ENCODE assay signal across 18 cellular contexts in genomic region chr20:14955396-14955795, GRCh38.
DNase-seq lines count a peak whose midpoint lies in the region; ATAC-seq and TF ChIP-seq lines count a peak whose summit lies in the region.
"Had no signal": no experiment of that assay in that cellular context is flagged by ENCODE, and none has a peak within 500 bp of the region (broad histone marks: within the 10 kb centered on the region; RNA-seq: fewer than 3 reads in every experiment).

No MANE protein-coding gene starts in this region.

- peaks cover 8% of the 10 kb centered on the region for H3K9me3 Mint-ChIP-seq in activated CD4-positive, alpha-beta T cell treated with anti-CD3 and anti-CD28 coated beads, Interleukin-2, amount 10 ng/mL, durations not matched to agents 24 days and 14 days
- H3K9me3 Mint-ChIP-seq in activated CD8-positive, alpha-beta T cell treated with anti-CD3 and anti-CD28 coated beads for 36 hours = peaks cover 2% of the 10 kb centered on the region
- peaks cover 3% of the 10 kb centered on the region for H3K9me3 Mint-ChIP-seq in progenitor cell of endocrine pancreas (ENCODE audit: low read depth)

- peak; percentile 54 for DNase-seq in activated CD4-positive, alpha-beta T cell treated with anti-CD3 and anti-CD28 coated beads, Interleukin-2, amount 10 ng/mL, durations not matched to agents 24 days and 14 days
- no peak for DNase-seq in activated CD4-positive, alpha-beta T cell treated with anti-CD3 and anti-CD28 coated beads for 4 hours
- DNase-seq in NB4 (ENCODE audit: low read depth) (peak; percentile 1), progenitor cell of endocrine pancreas (ENCODE audit: low spot score, unreplicated experiment) (no peak), islet precursor cell (no peak)
- DNase-seq in activated CD8-positive, alpha-beta T cell treated with anti-CD3 and anti-CD28 coated beads for 36 hours = peak; percentile 19
- DNase-seq in central memory CD4-positive, alpha-beta T cell = no peak
- DNase-seq: activated naive CD4-positive, alpha-beta T cell treated with anti-CD3 and anti-CD28 coated beads, Interleukin-2, amount 10 ng/mL, durations not matched to agents 7 days and 5 days; COR-L47; H7; left ventricle myocardium superior; NCI-H2029 treated with DMSO at 0.1 percent for 48 hours; ovary; T-helper 9 cell had no signal

- no peaks in the 10 kb centered on the region for H3K4me1 Mint-ChIP-seq in activated CD4-positive, alpha-beta T cell treated with anti-CD3 and anti-CD28 coated beads, Interleukin-2, amount 10 ng/mL, durations not matched to agents 24 days and 14 days
- no peaks in the 10 kb centered on the region for H3K4me1 Mint-ChIP-seq in activated CD8-positive, alpha-beta T cell treated with anti-CD3 and anti-CD28 coated beads for 36 hours (ENCODE audit: low read depth)
- H3K4me1 Mint-ChIP-seq in progenitor cell of endocrine pancreas (ENCODE audit: low read depth) = peaks cover 17% of the 10 kb centered on the region
- H3K4me1 Mint-ChIP-seq: activated naive CD4-positive, alpha-beta T cell treated with anti-CD3 and anti-CD28 coated beads, Interleukin-2, amount 10 ng/mL, durations not matched to agents 7 days and 5 days had no signal

- CTCF ChIA-PET in activated CD8-positive, alpha-beta T cell treated with anti-CD3 and anti-CD28 coated beads for 36 hours (lab: Charles Lee) = no interaction called here

- H3K4me3 Mint-ChIP-seq in activated CD4-positive, alpha-beta T cell treated with anti-CD3 and anti-CD28 coated beads, Interleukin-2, amount 10 ng/mL, durations not matched to agents 24 days and 14 days = no peak overlapping the region
- no peak overlapping the region for H3K4me3 Mint-ChIP-seq in activated CD8-positive, alpha-beta T cell treated with anti-CD3 and anti-CD28 coated beads for 36 hours
- H3K4me3 Mint-ChIP-seq in progenitor cell of endocrine pancreas (ENCODE audit: low read depth) = no peak overlapping the region
- H3K4me3 Mint-ChIP-seq: activated naive CD4-positive, alpha-beta T cell treated with anti-CD3 and anti-CD28 coated beads, Interleukin-2, amount 10 ng/mL, durations not matched to agents 7 days and 5 days; brain had no signal

- TF ChIP-seq CTCF in NB4 (IDR thresholded peaks at IDR 0.05; ENCODE audit: low read depth, low read length) (no peak), progenitor cell of endocrine pancreas (IDR thresholded peaks at IDR 0.05; ENCODE audit: unreplicated experiment) (no peak)
- no peak for TF ChIP-seq CTCF in activated CD8-positive, alpha-beta T cell treated with anti-CD3 and anti-CD28 coated beads for 36 hours (IDR thresholded peaks at IDR 0.05)

- POLR2A ChIA-PET in activated CD8-positive, alpha-beta T cell treated with anti-CD3 and anti-CD28 coated beads for 36 hours (lab: Charles Lee) = no interaction called here

- no peaks in the 10 kb centered on the region for H3K27me3 Mint-ChIP-seq in activated CD4-positive, alpha-beta T cell treated with anti-CD3 and anti-CD28 coated beads, Interleukin-2, amount 10 ng/mL, durations not matched to agents 24 days and 14 days
- no peaks in the 10 kb centered on the region for H3K27me3 Mint-ChIP-seq in activated CD8-positive, alpha-beta T cell treated with anti-CD3 and anti-CD28 coated beads for 36 hours
- no peaks in the 10 kb centered on the region for H3K27me3 Mint-ChIP-seq in progenitor cell of endocrine pancreas
- H3K27me3 Mint-ChIP-seq: activated naive CD4-positive, alpha-beta T cell treated with anti-CD3 and anti-CD28 coated beads, Interleukin-2, amount 10 ng/mL, durations not matched to agents 7 days and 5 days; brain had no signal

- TF ChIP-seq POLR2A in NB4 (IDR thresholded peaks at IDR 0.05; ENCODE audit: extremely low read depth, insufficient read length) = no peak

- no peak overlapping the region for H3K27ac Mint-ChIP-seq in activated CD4-positive, alpha-beta T cell treated with anti-CD3 and anti-CD28 coated beads, Interleukin-2, amount 10 ng/mL, durations not matched to agents 24 days and 14 days
- no peak overlapping the region for H3K27ac Mint-ChIP-seq in activated CD8-positive, alpha-beta T cell treated with anti-CD3 and anti-CD28 coated beads for 36 hours
- H3K27ac Mint-ChIP-seq in progenitor cell of endocrine pancreas = peak overlapping the region; percentile 85
- H3K27ac Mint-ChIP-seq: activated naive CD4-positive, alpha-beta T cell treated with anti-CD3 and anti-CD28 coated beads, Interleukin-2, amount 10 ng/mL, durations not matched to agents 7 days and 5 days had no signal

- H3K4me3 ChIP-seq in NB4 (ENCODE audit: low read depth, low read length) = no peak overlapping the region
- H3K4me3 ChIP-seq: coronary artery, ovary, suprapubic skin had no signal

- intact Hi-C loops in activated CD4-positive, alpha-beta T cell treated with anti-CD3 and anti-CD28 coated beads, Interleukin-2, amount 10 ng/mL, durations not matched to agents 24 days and 14 days (cut with micrococcal nuclease) = loop anchor here (10.0 kb wide), 1 partner anchor 91 kb away; no protein-coding TSS in a partner anchor
- intact Hi-C loops in activated CD8-positive, alpha-beta T cell treated with anti-CD3 and anti-CD28 coated beads for 36 hours (cut with micrococcal nuclease) = no loop called here

- peak; percentile 17 for ATAC-seq in activated CD8-positive, alpha-beta T cell treated with anti-CD3 and anti-CD28 coated beads for 36 hours
- ATAC-seq: left ventricle myocardium superior, Right ventricle myocardium inferior had no signal

- H3K36me3 Mint-ChIP-seq in activated CD4-positive, alpha-beta T cell treated with anti-CD3 and anti-CD28 coated beads, Interleukin-2, amount 10 ng/mL, durations not matched to agents 24 days and 14 days (ENCODE audit: low read depth) = no peaks in the 10 kb centered on the region
- H3K36me3 Mint-ChIP-seq in activated CD8-positive, alpha-beta T cell treated with anti-CD3 and anti-CD28 coated beads for 36 hours (ENCODE audit: low read depth) = no peaks in the 10 kb centered on the region
- no peaks in the 10 kb centered on the region for H3K36me3 Mint-ChIP-seq in progenitor cell of endocrine pancreas (ENCODE audit: insufficient read depth)
- H3K36me3 Mint-ChIP-seq: activated naive CD4-positive, alpha-beta T cell treated with anti-CD3 and anti-CD28 coated beads, Interleukin-2, amount 10 ng/mL, durations not matched to agents 7 days and 5 days; brain had no signal

Comparison
In these comparisons a context has a peak if more than half of its experiments do, and no peak if none do; other contexts are left out.
1. DNase-seq: peak in activated CD4-positive, alpha-beta T cell treated with anti-CD3 and anti-CD28 coated beads, Interleukin-2, amount 10 ng/mL, durations not matched to agents 24 days and 14 days (single experiment), NB4 (single experiment) and activated CD8-positive, alpha-beta T cell treated with anti-CD3 and anti-CD28 coated beads for 36 hours (single experiment); none in activated CD4-positive, alpha-beta T cell treated with anti-CD3 and anti-CD28 coated beads for 4 hours (0 of 2), progenitor cell of endocrine pancreas (single experiment), islet precursor cell (single experiment) and central memory CD4-positive, alpha-beta T cell (single experiment).